5 cellular contexts compared by ENCODE assay signal in genomic region chr2:200267350-200267749, GRCh38.
"Had no signal": no experiment of that assay in that cellular context is flagged by ENCODE, and none has a peak within 500 bp of the region (broad histone marks: within the 10 kb centered on the region; RNA-seq: fewer than 3 reads in every experiment).

No MANE protein-coding gene starts in this region.

- DNase-seq: GM23248, H9, HCEC 1CT, KBM-7 had no signal

- H3K27me3 Mint-ChIP-seq: IgD-negative memory B cell had no signal

- H3K9me3 Mint-ChIP-seq: IgD-negative memory B cell had no signal

- H3K36me3 Mint-ChIP-seq: IgD-negative memory B cell had no signal

- H3K9ac ChIP-seq: GM23248 had no signal

- H3K4me3 ChIP-seq: GM23248 had no signal

- H3K27ac Mint-ChIP-seq: H9, IgD-negative memory B cell had no signal

- H2AFZ ChIP-seq: GM23248 had no signal

- H3K27ac ChIP-seq: GM23248 had no signal

- H3K4me3 Mint-ChIP-seq: H9, IgD-negative memory B cell had no signal
